In genomic region chr3:146701246-146701645, GRCh38 we compare ENCODE assay signal across 31 cellular contexts.
"Had no signal": no experiment of that assay in that cellular context is flagged by ENCODE, and none has a peak within 500 bp of the region (broad histone marks: within the 10 kb centered on the region; RNA-seq: fewer than 3 reads in every experiment).

No MANE protein-coding gene starts in this region.

- H3K36me3 ChIP-seq: heart right ventricle, neutrophil, right atrium auricular region, spleen, tibial nerve, upper lobe of left lung had no signal

- H3K27ac ChIP-seq: dorsolateral prefrontal cortex, epithelial cell of prostate, heart right ventricle, neutrophil, parathyroid adenoma, right atrium auricular region, skin epidermis, spleen, testis, tibial nerve, upper lobe of left lung had no signal

- DNase-seq: dorsolateral prefrontal cortex; effector CD4-positive, alpha-beta T cell; foreskin fibroblast; glutamatergic neuron; heart right ventricle; hippocampal formation; mucosa of descending colon; naive B cell; spleen; stimulated activated CD4-positive, alpha-beta T cell treated with anti-CD3 and anti-CD28 coated beads, Interleukin-4, amount 100 ng/mL, for 4 hours; stimulated activated naive CD8-positive, alpha-beta T cell treated with anti-CD3 and anti-CD28 coated beads, Interleukin-15, Interleukin-2, amounts not matched to agents 100 U/mL and 50 U/mL, for 24 hours; substantia nigra; testis; upper lobe of left lung had no signal

- H3K36me3 Mint-ChIP-seq: memory B cell; mesothelial cell of epicardium; naive B cell; natural killer cell treated with Interleukin-12 subunit alpha and Interleukin-12 subunit beta and Interleukin-15 and Interleukin-18, amount 100 ng/mL, for 72 hours; stimulated activated memory B cell treated with anti-CD40 and anti-IgM and Interleukin-4, amounts not matched to agents 10 μg/mL and 1 μg/mL and 100 μg/mL, for 72 hours had no signal

- H3K4me3 Mint-ChIP-seq: memory B cell; mesothelial cell of epicardium; naive B cell; natural killer cell treated with Interleukin-12 subunit alpha and Interleukin-12 subunit beta and Interleukin-15 and Interleukin-18, amount 100 ng/mL, for 72 hours; neural crest cell; stimulated activated memory B cell treated with anti-CD40 and anti-IgM and Interleukin-4, amounts not matched to agents 10 μg/mL and 1 μg/mL and 100 μg/mL, for 72 hours had no signal

- H3K4me3 ChIP-seq: dorsolateral prefrontal cortex, heart right ventricle, lung, mucosa of descending colon, right atrium auricular region, skin epidermis, spleen, testis, tibial nerve, upper lobe of left lung had no signal

- H3K9ac ChIP-seq: parathyroid adenoma had no signal

- H3K4me1 Mint-ChIP-seq: memory B cell; mesothelial cell of epicardium; naive B cell; neural crest cell; stimulated activated memory B cell treated with anti-CD40 and anti-IgM and Interleukin-4, amounts not matched to agents 10 μg/mL and 1 μg/mL and 100 μg/mL, for 72 hours had no signal

- H3K9me3 Mint-ChIP-seq: mesothelial cell of epicardium, neural crest cell had no signal

- H3K27me3 Mint-ChIP-seq: memory B cell; naive B cell; natural killer cell treated with Interleukin-12 subunit alpha and Interleukin-12 subunit beta and Interleukin-15 and Interleukin-18, amount 100 ng/mL, for 72 hours; progenitor cell of endocrine pancreas; stimulated activated memory B cell treated with anti-CD40 and anti-IgM and Interleukin-4, amounts not matched to agents 10 μg/mL and 1 μg/mL and 100 μg/mL, for 72 hours had no signal

- H3K27ac Mint-ChIP-seq: memory B cell; mesothelial cell of epicardium; naive B cell; natural killer cell treated with Interleukin-12 subunit alpha and Interleukin-12 subunit beta and Interleukin-15 and Interleukin-18, amount 100 ng/mL, for 72 hours; progenitor cell of endocrine pancreas; stimulated activated memory B cell treated with anti-CD40 and anti-IgM and Interleukin-4, amounts not matched to agents 10 μg/mL and 1 μg/mL and 100 μg/mL, for 72 hours had no signal

- H2AFZ ChIP-seq: parathyroid adenoma had no signal

- ATAC-seq: esophagus mucosa; heart right ventricle; mucosa of descending colon; natural killer cell treated with Interleukin-12 subunit alpha and Interleukin-12 subunit beta and Interleukin-15 and Interleukin-18, amount 100 ng/mL, for 72 hours; stimulated activated memory B cell treated with anti-CD40 and anti-IgM and Interleukin-4, amounts not matched to agents 10 μg/mL and 1 μg/mL and 100 μg/mL, for 72 hours; stimulated activated naive CD8-positive, alpha-beta T cell treated with anti-CD3 and anti-CD28 coated beads, Interleukin-15, Interleukin-2, amounts not matched to agents 100 U/mL and 50 U/mL, for 24 hours had no signal

- FAIRE-seq: colon, keratinocyte, urothelium cell line had no signal

- H3K79me2 ChIP-seq: parathyroid adenoma had no signal

- H3K4me1 ChIP-seq: heart right ventricle, parathyroid adenoma, right atrium auricular region, spleen, testis, tibial nerve, upper lobe of left lung had no signal

- H3K9me3 ChIP-seq: heart right ventricle, mucosa of descending colon, neutrophil, right atrium auricular region, testis, tibial nerve, upper lobe of left lung had no signal

- H3K27me3 ChIP-seq: heart right ventricle, neutrophil, right atrium auricular region, spleen, testis, tibial nerve, upper lobe of left lung had no signal
